ENCODE assay signal across 12 cellular contexts in the genomic region with DNA sequence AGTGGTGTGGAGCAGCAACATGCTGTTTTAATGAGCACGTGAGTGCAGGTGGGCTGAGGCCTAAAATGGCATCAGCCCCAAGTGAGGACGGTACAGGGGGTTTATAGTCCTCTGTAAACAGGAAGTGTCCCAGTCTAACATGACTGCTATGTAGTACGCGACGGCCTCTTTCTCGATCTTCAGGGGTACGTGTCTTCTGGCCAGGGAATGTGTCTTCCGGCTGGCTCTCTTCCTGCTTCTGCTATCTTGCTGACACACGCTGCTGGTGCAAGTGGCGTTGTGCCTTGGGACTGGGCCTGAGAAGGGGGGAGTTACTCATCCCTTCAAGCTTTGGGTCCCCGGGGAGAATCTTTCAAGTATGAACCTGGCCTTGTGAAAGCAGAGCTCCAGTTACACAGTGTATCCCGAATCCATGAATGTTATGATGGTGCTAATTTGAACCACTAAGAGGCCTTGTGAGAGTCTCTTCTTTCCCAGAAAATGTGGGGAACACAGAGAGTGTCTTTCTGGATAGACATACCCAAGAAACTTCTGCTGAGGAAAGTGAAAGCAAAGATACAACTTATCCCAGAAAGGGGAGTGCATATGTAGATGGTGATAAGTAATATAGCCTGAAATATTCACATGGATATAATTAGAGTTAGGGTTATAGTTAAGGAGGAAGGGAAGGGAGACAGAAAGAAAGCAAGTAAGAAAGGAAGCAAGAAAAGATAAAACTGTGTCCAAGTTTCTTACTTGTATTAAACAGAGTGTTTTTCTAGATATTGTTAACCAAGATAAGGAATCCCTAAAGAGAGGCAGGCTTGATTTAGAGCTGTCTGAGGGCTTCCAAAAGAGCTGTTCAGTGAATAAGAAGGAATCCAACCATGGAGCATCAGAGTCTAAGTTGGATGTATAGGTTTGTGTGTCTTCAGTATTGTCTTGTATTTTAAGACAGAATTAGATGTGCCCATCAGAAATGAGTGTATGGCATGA. TPM values are rescaled to one million over a fixed set of nuclear protein-coding genes. Genes with fewer than 3 reads are reported as not detected.
DNase-seq lines count a peak whose midpoint lies in the region; ATAC-seq and TF ChIP-seq lines count a peak whose summit lies in the region.
"Had no signal": no experiment of that assay in that cellular context is flagged by ENCODE, and none has a peak within 500 bp of the region (broad histone marks: within the 10 kb centered on the region; RNA-seq: fewer than 3 reads in every experiment).

No MANE protein-coding gene starts in this region.

- CTCF ChIA-PET in activated CD4-positive, alpha-beta T cell treated with anti-CD3 and anti-CD28 coated beads, Interleukin-2, amount 10 ng/mL, durations not matched to agents 7 days and 5 days (lab: Charles Lee) = no interaction called here

- H3K4me3 Mint-ChIP-seq in activated CD4-positive, alpha-beta T cell treated with anti-CD3 and anti-CD28 coated beads, Interleukin-2, amount 10 ng/mL, durations not matched to agents 7 days and 5 days = no peak overlapping the region
- peak overlapping the region; percentile 23 for H3K4me3 Mint-ChIP-seq in activated naive CD8-positive, alpha-beta T cell treated with anti-CD3 and anti-CD28 coated beads, Interleukin-2, amount 10 ng/mL, durations not matched to agents 7 days and 5 days
- H3K4me3 Mint-ChIP-seq: GM23338 had no signal

- H3K27ac ChIP-seq in right cardiac atrium (ENCODE audit: low read length) (peak overlapping the region; percentile 50), suprapubic skin (peak overlapping the region; percentile 32)
- H3K27ac ChIP-seq: neutrophil had no signal

- no peaks in the 10 kb centered on the region for H3K27me3 Mint-ChIP-seq in activated CD4-positive, alpha-beta T cell treated with anti-CD3 and anti-CD28 coated beads, Interleukin-2, amount 10 ng/mL, durations not matched to agents 7 days and 5 days
- H3K27me3 Mint-ChIP-seq in activated naive CD8-positive, alpha-beta T cell treated with anti-CD3 and anti-CD28 coated beads, Interleukin-2, amount 10 ng/mL, durations not matched to agents 7 days and 5 days = no peaks in the 10 kb centered on the region

- H3K4me1 ChIP-seq in right cardiac atrium (ENCODE audit: control insufficient read depth, insufficient read depth, low read length) (peaks cover 6% of the 10 kb centered on the region), suprapubic skin (peaks cover 8% of the 10 kb centered on the region)

- H3K4me3 ChIP-seq in right cardiac atrium (ENCODE audit: low read length) (no peak overlapping the region), suprapubic skin (no peak overlapping the region)
- H3K4me3 ChIP-seq: GM23338 had no signal

- no peaks in the 10 kb centered on the region for H3K27me3 ChIP-seq in right cardiac atrium (ENCODE audit: control insufficient read depth, insufficient read depth)
- H3K27me3 ChIP-seq in suprapubic skin = no peaks in the 10 kb centered on the region
- H3K27me3 ChIP-seq: neutrophil had no signal

- intact Hi-C loops in right cardiac atrium (cut with DNase I) = no loop called here

- ATAC-seq in activated naive CD8-positive, alpha-beta T cell treated with anti-CD3 and anti-CD28 coated beads, Interleukin-2, amount 10 ng/mL, durations not matched to agents 7 days and 5 days (ENCODE audit: low read depth) = no peak
- peak; percentile 42 to 71 for ATAC-seq in right cardiac atrium
- ATAC-seq: GM23338 had no signal

- H3K36me3 ChIP-seq in suprapubic skin = peaks cover 35% of the 10 kb centered on the region

- POLR2A ChIA-PET in activated CD4-positive, alpha-beta T cell treated with anti-CD3 and anti-CD28 coated beads, Interleukin-2, amount 10 ng/mL, durations not matched to agents 7 days and 5 days (lab: Charles Lee) = interaction anchor here (0.5 kb wide), 1 partner anchor 122 kb away, joined by 3 read pairs; no protein-coding TSS in a partner anchor
- POLR2A ChIA-PET in activated naive CD8-positive, alpha-beta T cell treated with anti-CD3 and anti-CD28 coated beads, Interleukin-2, amount 10 ng/mL, durations not matched to agents 7 days and 5 days (lab: Charles Lee) = no interaction called here

- no peaks in the 10 kb centered on the region for H3K9me3 Mint-ChIP-seq in activated CD4-positive, alpha-beta T cell treated with anti-CD3 and anti-CD28 coated beads, Interleukin-2, amount 10 ng/mL, durations not matched to agents 7 days and 5 days
- no peaks in the 10 kb centered on the region for H3K9me3 Mint-ChIP-seq in activated naive CD8-positive, alpha-beta T cell treated with anti-CD3 and anti-CD28 coated beads, Interleukin-2, amount 10 ng/mL, durations not matched to agents 7 days and 5 days

- no peak for TF ChIP-seq POLR2A in suprapubic skin (IDR thresholded peaks at IDR 0.05)

- no peak for TF ChIP-seq EP300 in suprapubic skin (IDR thresholded peaks at IDR 0.05)

- H3K36me3 Mint-ChIP-seq in activated CD4-positive, alpha-beta T cell treated with anti-CD3 and anti-CD28 coated beads, Interleukin-2, amount 10 ng/mL, durations not matched to agents 7 days and 5 days (ENCODE audit: low read depth) = peaks cover 48% of the 10 kb centered on the region
- H3K36me3 Mint-ChIP-seq in activated naive CD8-positive, alpha-beta T cell treated with anti-CD3 and anti-CD28 coated beads, Interleukin-2, amount 10 ng/mL, durations not matched to agents 7 days and 5 days = peaks cover 24% of the 10 kb centered on the region

- TF ChIP-seq CTCF in suprapubic skin (IDR thresholded peaks at IDR 0.05) = no peak

- 33% methylated on average over 12 of the region's 12 CpGs for WGBS in right cardiac atrium
- WGBS in suprapubic skin = 86% methylated on average over 12 of the region's 12 CpGs

- DNase-seq in activated CD4-positive, alpha-beta T cell treated with anti-CD3 and anti-CD28 coated beads, Interleukin-2, amount 10 ng/mL, durations not matched to agents 7 days and 5 days = no peak
- DNase-seq in activated CD4-positive, alpha-beta T cell treated with anti-CD3 and anti-CD28 coated beads for 4 hours = no peak
- DNase-seq in activated naive CD8-positive, alpha-beta T cell treated with anti-CD3 and anti-CD28 coated beads, Interleukin-2, amount 10 ng/mL, durations not matched to agents 7 days and 5 days = no peak
- DNase-seq in right cardiac atrium = peak; percentile 68 to 78 (median 74)
- DNase-seq in suprapubic skin (ENCODE audit: low spot score in 2 of 2) = no peak
- DNase-seq in dedifferentiated amniotic fluid mesenchymal stem cell (ENCODE audit: extremely low spot score) = no peak
- no peak for DNase-seq in AG08396 (ENCODE audit: low spot score)
- DNase-seq in DMS53 (lab: John Stamatoyannopoulos, UW) = no peak
- DNase-seq: activated gamma-delta T cell, NCI-H446 treated with DMSO at 0.1 percent for 48 hours had no signal

- H3K27ac Mint-ChIP-seq in activated CD4-positive, alpha-beta T cell treated with anti-CD3 and anti-CD28 coated beads, Interleukin-2, amount 10 ng/mL, durations not matched to agents 7 days and 5 days = peak overlapping the region; percentile 63
- H3K27ac Mint-ChIP-seq in activated naive CD8-positive, alpha-beta T cell treated with anti-CD3 and anti-CD28 coated beads, Interleukin-2, amount 10 ng/mL, durations not matched to agents 7 days and 5 days = peak overlapping the region; percentile 62
- H3K27ac Mint-ChIP-seq: GM23338 had no signal

- peaks cover 1% of the 10 kb centered on the region for H3K9me3 ChIP-seq in right cardiac atrium (ENCODE audit: control insufficient read depth, low read length)
- H3K9me3 ChIP-seq in suprapubic skin = no peaks in the 10 kb centered on the region
- H3K9me3 ChIP-seq: neutrophil had no signal

- H3K4me1 Mint-ChIP-seq in activated CD4-positive, alpha-beta T cell treated with anti-CD3 and anti-CD28 coated beads, Interleukin-2, amount 10 ng/mL, durations not matched to agents 7 days and 5 days = peaks cover 41% of the 10 kb centered on the region
- peaks cover 23% of the 10 kb centered on the region for H3K4me1 Mint-ChIP-seq in activated naive CD8-positive, alpha-beta T cell treated with anti-CD3 and anti-CD28 coated beads, Interleukin-2, amount 10 ng/mL, durations not matched to agents 7 days and 5 days

RNA-seq across cellular contexts. Expression of a gene that starts 35.5 kb away (rescaled TPM):
- total RNA-seq in activated CD4-positive, alpha-beta T cell treated with anti-CD3 and anti-CD28 coated beads, Interleukin-2, amount 10 ng/mL, durations not matched to agents 7 days and 5 days = 10 to 100 TPM; 29.5 to 32.0 TPM
- 10 to 100 TPM; 39.2 to 41.1 TPM for total RNA-seq in activated naive CD8-positive, alpha-beta T cell treated with anti-CD3 and anti-CD28 coated beads, Interleukin-2, amount 10 ng/mL, durations not matched to agents 7 days and 5 days
- total RNA-seq in right cardiac atrium = 1 to 10 TPM in 3 of 4 donors, under 1 TPM in 1; 0.95 to 1.9 (median 1.4) TPM
- polyA plus RNA-seq in right cardiac atrium = 1.4 TPM
- 1 to 10 TPM in 1 of 4 donors, under 1 TPM in 2, not detected in 1; 0.39 to 3.1 (median 0.89) TPM for total RNA-seq in suprapubic skin
- polyA plus RNA-seq: GM23338 had no signal

RNA-seq across cellular contexts. Expression of a gene that starts 45.1 kb away (rescaled TPM):
- 10 to 100 TPM; 48.4 to 50.8 TPM for total RNA-seq in activated CD4-positive, alpha-beta T cell treated with anti-CD3 and anti-CD28 coated beads, Interleukin-2, amount 10 ng/mL, durations not matched to agents 7 days and 5 days
- total RNA-seq in activated naive CD8-positive, alpha-beta T cell treated with anti-CD3 and anti-CD28 coated beads, Interleukin-2, amount 10 ng/mL, durations not matched to agents 7 days and 5 days = 10 to 100 TPM; 55.6 to 58.0 TPM
- 10 to 100 TPM; 15.6 to 23.2 (median 19.2) TPM for total RNA-seq in right cardiac atrium
- 13.5 TPM for polyA plus RNA-seq in right cardiac atrium
- 10 to 100 TPM; 35.4 to 74.2 (median 55.9) TPM for total RNA-seq in suprapubic skin

Comparison
In these comparisons a context has a peak if more than half of its experiments do, and no peak if none do; other contexts are left out.
1. DNase-seq: peak in right cardiac atrium (3 of 3); none in activated CD4-positive, alpha-beta T cell treated with anti-CD3 and anti-CD28 coated beads, Interleukin-2, amount 10 ng/mL, durations not matched to agents 7 days and 5 days (single experiment), activated CD4-positive, alpha-beta T cell treated with anti-CD3 and anti-CD28 coated beads for 4 hours (0 of 2), activated naive CD8-positive, alpha-beta T cell treated with anti-CD3 and anti-CD28 coated beads, Interleukin-2, amount 10 ng/mL, durations not matched to agents 7 days and 5 days (single experiment), suprapubic skin (0 of 2), dedifferentiated amniotic fluid mesenchymal stem cell (single experiment), AG08396 (single experiment) and DMS53 (single experiment).
2. RNA of a gene that starts 35.5 kb away (total RNA-seq): 39.2 to 41.1 TPM in activated naive CD8-positive, alpha-beta T cell treated with anti-CD3 and anti-CD28 coated beads, Interleukin-2, amount 10 ng/mL, durations not matched to agents 7 days and 5 days and 29.5 to 32.0 TPM in activated CD4-positive, alpha-beta T cell treated with anti-CD3 and anti-CD28 coated beads, Interleukin-2, amount 10 ng/mL, durations not matched to agents 7 days and 5 days; 0.95 to 1.9 TPM in right cardiac atrium and 0.39 to 3.1 TPM in suprapubic skin; every median in the first group is over 4 times any median in the second.